Comparison of ENCODE assay signal across 8 cellular contexts in the genomic region with DNA sequence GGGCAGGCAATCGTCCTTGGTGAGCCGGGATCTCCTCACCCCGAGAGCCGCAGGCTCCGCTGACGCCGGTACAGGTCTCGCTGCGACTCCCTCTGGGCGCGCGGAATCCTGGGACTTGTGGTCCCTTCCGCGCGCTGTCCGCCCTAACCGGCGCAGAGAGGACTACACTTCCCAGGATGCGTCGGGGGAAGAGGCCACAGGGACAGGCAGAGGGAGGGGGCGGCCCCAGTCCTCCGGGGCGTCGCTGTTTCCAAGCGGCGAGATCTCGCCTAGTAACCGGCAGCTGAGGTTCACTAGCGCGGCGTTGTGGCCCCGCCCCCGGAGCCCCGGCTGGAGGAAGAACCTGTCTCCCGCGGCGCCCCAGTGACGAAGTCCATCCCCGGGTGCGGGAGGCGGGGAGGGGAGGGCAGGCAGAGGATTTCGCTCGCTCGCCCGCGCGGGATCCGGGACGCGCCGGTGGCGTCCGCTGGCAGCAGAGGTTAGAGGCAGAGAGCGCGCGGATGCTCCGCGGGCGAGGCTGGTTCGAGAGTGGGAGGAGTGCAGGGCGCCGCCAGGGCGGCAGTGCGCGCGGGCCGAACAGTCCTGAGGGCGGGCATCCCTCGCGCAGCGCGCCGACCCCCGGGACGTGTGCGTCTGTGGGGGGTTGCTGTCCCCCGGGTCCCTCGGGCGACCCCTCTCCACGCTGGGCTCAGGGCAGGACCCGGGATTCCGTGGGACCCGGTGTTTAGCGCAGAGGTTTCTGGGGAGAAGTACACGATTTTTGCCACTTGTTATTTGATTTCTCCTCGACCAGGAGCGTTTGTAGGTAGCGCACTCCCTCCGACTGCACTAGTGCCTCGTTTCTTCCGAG. TPM values are rescaled to one million over a fixed set of nuclear protein-coding genes. Genes with fewer than 3 reads are reported as not detected.
DNase-seq lines count a peak whose midpoint lies in the region; ATAC-seq and FAIRE-seq lines count a peak whose summit lies in the region.

EML6 (plus strand) TSS at position 363 of the 850 bp plus-strand sequence. CDS start 1,400 bp downstream, outside the sequence.

- H3K79me2 ChIP-seq in mesendoderm (ENCODE audit: control insufficient read depth, insufficient read depth, low read length) = no peaks in the 10 kb centered on the region

- H3K9ac ChIP-seq in endocrine pancreas (ENCODE audit: control insufficient read depth, insufficient read depth, low read length) (peak within 1 kb of the TSS; percentile 77), mesendoderm (ENCODE audit: low read length) (peak within 1 kb of the TSS; percentile 79)

- H3K4me1 ChIP-seq in endocrine pancreas (ENCODE audit: control insufficient read depth, insufficient read depth, low read length) = peaks cover 4% of the 10 kb centered on the region
- peaks cover 5% of the 10 kb centered on the region for H3K4me1 ChIP-seq in mesendoderm (ENCODE audit: control insufficient read depth, low read depth, low read length)

- no peak within 1 kb of the TSS for H2BK5ac ChIP-seq in mesendoderm (ENCODE audit: low read length)

- no peaks in the 10 kb centered on the region for H3K79me1 ChIP-seq in mesendoderm (ENCODE audit: low read length)

- H2BK120ac ChIP-seq in mesendoderm (ENCODE audit: low read depth, low read length) = no peak within 1 kb of the TSS

- no peak within 1 kb of the TSS for H3K23ac ChIP-seq in mesendoderm (ENCODE audit: low read length)

- H3K18ac ChIP-seq in mesendoderm (ENCODE audit: low read length) = no peak within 1 kb of the TSS

- no peak within 1 kb of the TSS for H3K4ac ChIP-seq in mesendoderm (ENCODE audit: low read depth, low read length)

- DNase-seq in COLO829 (ENCODE audit: low spot score) (peak; percentile 98), HTR-8/SVneo (ENCODE audit: insufficient read length, low spot score) (peak; percentile 98), NOMO-1 treated with DMSO at 0.1 percent for 48 hours (lab: John Stamatoyannopoulos, UW; ENCODE audit: unreplicated experiment) (peak; percentile 98), mesendoderm (peak; percentile 99)
- DNase-seq in activated CD8-positive, alpha-beta memory T cell treated with anti-CD3 and anti-CD28 coated beads, Interleukin-2, amount 50 U/mL, for 1 hour (ENCODE audit: extremely low read depth) = peak; percentile 94
- peak; percentile 94 for DNase-seq in stimulated activated CD8-positive, alpha-beta memory T cell treated with anti-CD3 and anti-CD28 coated beads, Interleukin-15, amount 100 ng/mL, for 1 hour (ENCODE audit: low read depth)

- H3K56ac ChIP-seq in mesendoderm (ENCODE audit: low read length) = peak within 1 kb of the TSS; percentile 90

- H3K4me2 ChIP-seq in mesendoderm (ENCODE audit: low read length) = peak within 1 kb of the TSS; percentile 91

- no peak within 1 kb of the TSS for H2BK15ac ChIP-seq in mesendoderm (replicated peaks; ENCODE audit: low read depth)

- H3K27me3 ChIP-seq in endocrine pancreas (ENCODE audit: control insufficient read depth, insufficient read depth, low read length) (no peaks in the 10 kb centered on the region), mesendoderm (ENCODE audit: insufficient read depth, low read length, poor library complexity) (peaks cover 22% of the 10 kb centered on the region)

- no peak within 1 kb of the TSS for H4K5ac ChIP-seq in mesendoderm (ENCODE audit: low read length)

- peak; percentile 99 for ATAC-seq in GM21367 (IDR thresholded peaks at IDR 0.05; ENCODE audit: unreplicated experiment)

- FAIRE-seq in HTR-8/SVneo (lab: Jason Lieb, UNC) = peak; percentile 98

- H2AK5ac ChIP-seq in mesendoderm (ENCODE audit: low read length) = no peak within 1 kb of the TSS

- H3K27ac ChIP-seq in mesendoderm (ENCODE audit: low read depth, low read length) = no peak within 1 kb of the TSS

- H4K8ac ChIP-seq in mesendoderm (ENCODE audit: low read depth, low read length) = peak within 1 kb of the TSS; percentile 39

- no peaks in the 10 kb centered on the region for H3K36me3 ChIP-seq in endocrine pancreas (ENCODE audit: control insufficient read depth, insufficient read depth, low read length)
- H3K36me3 ChIP-seq in mesendoderm (ENCODE audit: control insufficient read depth, insufficient read depth, low read length) = no peaks in the 10 kb centered on the region

- no peaks in the 10 kb centered on the region for H3K9me3 ChIP-seq in endocrine pancreas (ENCODE audit: control insufficient read depth, low read length)

- H3K4me3 ChIP-seq in endocrine pancreas (ENCODE audit: control insufficient read depth, insufficient read depth, low read length) = peak within 1 kb of the TSS; percentile 99
- H3K4me3 ChIP-seq in mesendoderm (ENCODE audit: low read length) = peak within 1 kb of the TSS; percentile 85

- WGBS in mesendoderm (ENCODE audit: extremely low coverage, insufficient coverage, low lambda C conversion rate) = no CpG with 5 or more reads among the region's 91 CpGs

RNA-seq across cellular contexts. Expression of gene EML6, which starts in this region (rescaled TPM):
- 0.34 TPM for polyA plus RNA-seq in mesendoderm (2013, experiment 1 of 2)
- 0.32 TPM for polyA plus RNA-seq in mesendoderm (2013, experiment 2 of 2)
